In genomic region chr2:158140201-158140600, GRCh38 we compare ENCODE assay signal across 6 cellular contexts. TPM values are rescaled to one million over a fixed set of nuclear protein-coding genes. Genes with fewer than 3 reads are reported as not detected.
"Had no signal": no experiment of that assay in that cellular context is flagged by ENCODE, and none has a peak within 500 bp of the region (broad histone marks: within the 10 kb centered on the region; RNA-seq: fewer than 3 reads in every experiment).

No MANE protein-coding gene starts in this region.

- H3K4me3 ChIP-seq: GM23338, K562 had no signal

- DNase-seq: H9, HCEC 1CT, IMR-90 had no signal

- H2AFZ ChIP-seq: GM23338 had no signal

- H3K4me2 ChIP-seq: GM23338 had no signal

RNA-seq across cellular contexts. Expression of gene UPP2, which starts 38.5 kb away (rescaled TPM):
- polyA plus RNA-seq: GM23338, H1, IMR-90, K562 had no signal
